14 cellular contexts compared by ENCODE assay signal in the genomic region with DNA sequence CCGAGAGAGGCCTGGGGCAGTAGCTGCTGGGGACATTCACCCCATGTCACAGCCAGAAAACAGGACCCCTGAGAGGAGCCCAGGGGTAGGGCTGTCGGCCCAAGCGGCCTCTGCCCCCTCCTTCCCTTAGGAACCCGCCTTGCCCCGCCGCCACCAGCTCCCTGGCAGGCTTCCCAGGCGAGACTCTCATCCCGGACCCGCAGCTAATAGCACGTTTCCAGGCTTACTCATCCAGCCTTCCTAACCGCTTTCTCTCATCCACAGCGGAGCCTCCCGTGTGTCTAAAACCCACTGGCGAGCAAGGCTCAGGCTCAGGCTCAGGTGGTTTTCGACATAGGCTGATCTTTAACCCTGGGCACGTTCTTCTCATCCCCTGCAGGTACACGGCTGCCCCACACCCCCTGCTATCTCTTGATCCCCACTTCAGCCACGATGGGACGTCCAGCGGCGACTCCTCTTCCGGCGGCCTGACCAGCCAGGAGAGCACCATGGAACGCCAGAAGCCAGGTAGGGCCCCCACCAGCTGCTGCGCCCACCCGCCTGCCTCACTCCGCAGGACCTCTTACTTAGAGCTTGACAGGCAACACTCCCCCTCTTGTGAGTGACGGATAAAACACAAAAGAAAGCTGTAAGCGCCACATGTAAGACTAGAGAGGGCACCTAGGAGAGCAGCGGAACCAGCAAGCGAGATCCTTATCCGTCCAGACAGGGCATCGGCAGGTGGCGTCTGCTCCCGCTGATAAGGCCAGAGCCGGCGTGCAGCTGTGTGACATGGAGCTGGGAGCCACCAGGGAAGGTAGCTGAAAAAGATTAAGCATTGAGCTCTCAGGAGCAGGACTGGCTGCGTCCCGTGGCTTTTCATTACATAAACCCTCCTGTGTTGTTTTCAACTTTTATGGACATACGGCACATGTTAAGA.
DNase-seq lines count a peak whose midpoint lies in the region; ATAC-seq and TF ChIP-seq lines count a peak whose summit lies in the region.
"Had no signal": no experiment of that assay in that cellular context is flagged by ENCODE, and none has a peak within 500 bp of the region (broad histone marks: within the 10 kb centered on the region; RNA-seq: fewer than 3 reads in every experiment).

No MANE protein-coding gene starts in this region.

- no peaks in the 10 kb centered on the region for H3K9me3 ChIP-seq in neural progenitor cell (ENCODE audit: low read depth)
- no peaks in the 10 kb centered on the region for H3K9me3 ChIP-seq in gastroesophageal sphincter

- H3K36me3 ChIP-seq in neural progenitor cell (no peaks in the 10 kb centered on the region), gastroesophageal sphincter (peaks cover 0 to 64% of the 10 kb centered on the region in 2 donors)

- H3K4me1 ChIP-seq in neural progenitor cell (no peaks in the 10 kb centered on the region), gastroesophageal sphincter (no peaks in the 10 kb centered on the region)

- peaks cover 7% of the 10 kb centered on the region for H3K27me3 Mint-ChIP-seq in neural progenitor cell (ENCODE audit: insufficient read depth, low read depth)
- H3K27me3 Mint-ChIP-seq: CD4-positive, alpha-beta T cell had no signal

- H3K79me2 ChIP-seq in neural progenitor cell (ENCODE audit: low read depth) = no peaks in the 10 kb centered on the region

- 91 to 92% methylated on average over 10 to 24 of the region's 40 CpGs for WGBS in gastroesophageal sphincter (ENCODE audit: low coverage in 1 of 2), 2 donors

- H3K4me3 ChIP-seq in cardiac fibroblast (replicated peaks in 1 of 2; ENCODE audit: low read depth in 2 of 2, low read length in 2 of 2) = no peak overlapping the region
- H3K4me3 ChIP-seq in neural progenitor cell = no peak overlapping the region
- H3K4me3 ChIP-seq in gastroesophageal sphincter = no peak overlapping the region

- DNase-seq in DMS 273 (lab: John Stamatoyannopoulos, UW; ENCODE audit: unreplicated experiment) (peak; percentile 20), DMS 273 treated with DMSO at 0.1 percent for 48 hours (lab: John Stamatoyannopoulos, UW) (no peak), NCI-H82 treated with DMSO at 0.1 percent for 48 hours (lab: John Stamatoyannopoulos, UW; ENCODE audit: unreplicated experiment) (peak; percentile 56), cardiac fibroblast (ENCODE audit: low read depth in 2 of 2) (peak; percentile 13 to 17), neural progenitor cell (ENCODE audit: low spot score) (no peak), MV-4-11 (lab: John Stamatoyannopoulos, UW) (no peak)
- no peak for DNase-seq in stimulated activated CD8-positive, alpha-beta memory T cell treated with anti-CD3 and anti-CD28 coated beads, Interleukin-4, amount 100 ng/mL, for 48 hours
- DNase-seq: activated CD4-positive, alpha-beta T cell treated with anti-CD3 and anti-CD28 coated beads for 1 hour; activated CD8-positive, alpha-beta memory T cell treated with anti-CD3 and anti-CD28 coated beads, Interleukin-2, amount 50 U/mL, for 48 hours; activated naive CD4-positive, alpha-beta T cell treated with anti-CD3 and anti-CD28 coated beads for 36 hours; CD4-positive, alpha-beta T cell; T-helper 1 cell had no signal

- TF ChIP-seq POLR2A in gastroesophageal sphincter (IDR thresholded peaks at IDR 0.05) = no peak

- H3K9me3 Mint-ChIP-seq in neural progenitor cell = no peaks in the 10 kb centered on the region
- H3K9me3 Mint-ChIP-seq: activated naive CD4-positive, alpha-beta T cell treated with anti-CD3 and anti-CD28 coated beads for 36 hours; CD4-positive, alpha-beta T cell had no signal

- H3K27ac ChIP-seq in neural progenitor cell (no peak overlapping the region), gastroesophageal sphincter (no peak overlapping the region)
- H3K27ac ChIP-seq: 22Rv1 had no signal

- H3K4me2 ChIP-seq in neural progenitor cell = no peak overlapping the region

- H3K4me1 Mint-ChIP-seq in neural progenitor cell = no peaks in the 10 kb centered on the region

- H3K27me3 ChIP-seq in neural progenitor cell = no peaks in the 10 kb centered on the region
- no peaks in the 10 kb centered on the region for H3K27me3 ChIP-seq in gastroesophageal sphincter

- H3F3A ChIP-seq in neural progenitor cell (ENCODE audit: low read depth) = no peaks in the 10 kb centered on the region

- TF ChIP-seq EP300 in gastroesophageal sphincter (IDR thresholded peaks at IDR 0.05) = no peak

- ATAC-seq in gastroesophageal sphincter = no peak

- H3K9ac ChIP-seq in neural progenitor cell = no peak overlapping the region

- no peak overlapping the region for H3K4me3 Mint-ChIP-seq in neural progenitor cell
- H3K4me3 Mint-ChIP-seq: activated naive CD4-positive, alpha-beta T cell treated with anti-CD3 and anti-CD28 coated beads for 36 hours; CD4-positive, alpha-beta T cell had no signal

- no peak overlapping the region for H2AFZ ChIP-seq in neural progenitor cell (replicated peaks)

- H3K36me3 Mint-ChIP-seq in neural progenitor cell = peaks cover 12% of the 10 kb centered on the region

- TF ChIP-seq CTCF in cardiac fibroblast (IDR thresholded peaks at IDR 0.05; ENCODE audit: low read depth, low read length) (no peak), neural progenitor cell (IDR thresholded peaks at IDR 0.05) (no peak), gastroesophageal sphincter (IDR thresholded peaks at IDR 0.05) (no peak)

- peaks cover under 1% of the 10 kb centered on the region for H4K20me1 ChIP-seq in neural progenitor cell (ENCODE audit: low read depth)

- peak overlapping the region; percentile 63 for H3K27ac Mint-ChIP-seq in neural progenitor cell
- H3K27ac Mint-ChIP-seq: activated naive CD4-positive, alpha-beta T cell treated with anti-CD3 and anti-CD28 coated beads for 36 hours; CD4-positive, alpha-beta T cell had no signal

Comparison
In these comparisons a context has a peak if more than half of its experiments do, and no peak if none do; other contexts are left out.
1. DNase-seq: peak in DMS 273 (single experiment), NCI-H82 treated with DMSO at 0.1 percent for 48 hours (single experiment) and cardiac fibroblast (2 of 2); none in DMS 273 treated with DMSO at 0.1 percent for 48 hours (single experiment), neural progenitor cell (single experiment), stimulated activated CD8-positive, alpha-beta memory T cell treated with anti-CD3 and anti-CD28 coated beads, Interleukin-4, amount 100 ng/mL, for 48 hours (single experiment) and MV-4-11 (single experiment).